ENCODE assay signal across 1 cellular context in the genomic region with DNA sequence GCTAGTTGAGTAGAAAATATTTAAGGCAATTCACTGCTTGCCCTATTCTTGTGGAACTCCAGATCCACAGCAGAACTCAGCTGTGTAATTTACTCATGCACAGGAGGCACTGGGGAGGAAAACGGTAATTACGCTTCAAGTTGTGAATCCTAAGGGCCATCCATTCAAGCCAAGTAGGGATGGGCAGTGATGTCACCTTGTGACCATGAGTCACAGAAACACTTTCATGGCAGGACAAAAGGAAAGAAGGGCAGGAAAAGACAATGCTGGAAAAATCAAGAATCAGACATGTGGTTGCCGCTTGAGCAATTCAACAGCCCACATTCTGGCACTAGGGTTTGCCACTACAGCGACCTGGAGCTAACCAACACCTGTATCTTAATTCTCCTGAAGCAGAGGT.
TF ChIP-seq lines count a peak whose summit lies in the region.

No MANE protein-coding gene starts in this region.

TF ChIP-seq in SK-N-SH treated with all-trans-retinoic acid at 6 μM for 48 hours, 23 proteins besides CTCF, POLR2A, EP300 and RAD21 (continued from another document):
- TF ChIP-seq, protein P1, sequence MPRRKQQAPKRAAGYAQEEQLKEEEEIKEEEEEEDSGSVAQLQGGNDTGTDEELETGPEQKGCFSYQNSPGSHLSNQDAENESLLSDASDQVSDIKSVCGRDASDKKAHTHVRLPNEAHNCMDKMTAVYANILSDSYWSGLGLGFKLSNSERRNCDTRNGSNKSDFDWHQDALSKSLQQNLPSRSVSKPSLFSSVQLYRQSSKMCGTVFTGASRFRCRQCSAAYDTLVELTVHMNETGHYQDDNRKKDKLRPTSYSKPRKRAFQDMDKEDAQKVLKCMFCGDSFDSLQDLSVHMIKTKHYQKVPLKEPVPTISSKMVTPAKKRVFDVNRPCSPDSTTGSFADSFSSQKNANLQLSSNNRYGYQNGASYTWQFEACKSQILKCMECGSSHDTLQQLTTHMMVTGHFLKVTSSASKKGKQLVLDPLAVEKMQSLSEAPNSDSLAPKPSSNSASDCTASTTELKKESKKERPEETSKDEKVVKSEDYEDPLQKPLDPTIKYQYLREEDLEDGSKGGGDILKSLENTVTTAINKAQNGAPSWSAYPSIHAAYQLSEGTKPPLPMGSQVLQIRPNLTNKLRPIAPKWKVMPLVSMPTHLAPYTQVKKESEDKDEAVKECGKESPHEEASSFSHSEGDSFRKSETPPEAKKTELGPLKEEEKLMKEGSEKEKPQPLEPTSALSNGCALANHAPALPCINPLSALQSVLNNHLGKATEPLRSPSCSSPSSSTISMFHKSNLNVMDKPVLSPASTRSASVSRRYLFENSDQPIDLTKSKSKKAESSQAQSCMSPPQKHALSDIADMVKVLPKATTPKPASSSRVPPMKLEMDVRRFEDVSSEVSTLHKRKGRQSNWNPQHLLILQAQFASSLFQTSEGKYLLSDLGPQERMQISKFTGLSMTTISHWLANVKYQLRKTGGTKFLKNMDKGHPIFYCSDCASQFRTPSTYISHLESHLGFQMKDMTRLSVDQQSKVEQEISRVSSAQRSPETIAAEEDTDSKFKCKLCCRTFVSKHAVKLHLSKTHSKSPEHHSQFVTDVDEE (CRISPR knock-in tag; IDR thresholded peaks at IDR 0.05) = no peak
- no peak for TF ChIP-seq RARB (CRISPR knock-in tag; IDR thresholded peaks at IDR 0.05)
- TF ChIP-seq, protein P2, sequence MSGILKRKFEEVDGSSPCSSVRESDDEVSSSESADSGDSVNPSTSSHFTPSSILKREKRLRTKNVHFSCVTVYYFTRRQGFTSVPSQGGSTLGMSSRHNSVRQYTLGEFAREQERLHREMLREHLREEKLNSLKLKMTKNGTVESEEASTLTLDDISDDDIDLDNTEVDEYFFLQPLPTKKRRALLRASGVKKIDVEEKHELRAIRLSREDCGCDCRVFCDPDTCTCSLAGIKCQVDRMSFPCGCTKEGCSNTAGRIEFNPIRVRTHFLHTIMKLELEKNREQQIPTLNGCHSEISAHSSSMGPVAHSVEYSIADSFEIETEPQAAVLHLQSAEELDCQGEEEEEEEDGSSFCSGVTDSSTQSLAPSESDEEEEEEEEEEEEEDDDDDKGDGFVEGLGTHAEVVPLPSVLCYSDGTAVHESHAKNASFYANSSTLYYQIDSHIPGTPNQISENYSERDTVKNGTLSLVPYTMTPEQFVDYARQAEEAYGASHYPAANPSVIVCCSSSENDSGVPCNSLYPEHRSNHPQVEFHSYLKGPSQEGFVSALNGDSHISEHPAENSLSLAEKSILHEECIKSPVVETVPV (CRISPR knock-in tag; IDR thresholded peaks at IDR 0.05) = no peak
- TF ChIP-seq, protein P3, sequence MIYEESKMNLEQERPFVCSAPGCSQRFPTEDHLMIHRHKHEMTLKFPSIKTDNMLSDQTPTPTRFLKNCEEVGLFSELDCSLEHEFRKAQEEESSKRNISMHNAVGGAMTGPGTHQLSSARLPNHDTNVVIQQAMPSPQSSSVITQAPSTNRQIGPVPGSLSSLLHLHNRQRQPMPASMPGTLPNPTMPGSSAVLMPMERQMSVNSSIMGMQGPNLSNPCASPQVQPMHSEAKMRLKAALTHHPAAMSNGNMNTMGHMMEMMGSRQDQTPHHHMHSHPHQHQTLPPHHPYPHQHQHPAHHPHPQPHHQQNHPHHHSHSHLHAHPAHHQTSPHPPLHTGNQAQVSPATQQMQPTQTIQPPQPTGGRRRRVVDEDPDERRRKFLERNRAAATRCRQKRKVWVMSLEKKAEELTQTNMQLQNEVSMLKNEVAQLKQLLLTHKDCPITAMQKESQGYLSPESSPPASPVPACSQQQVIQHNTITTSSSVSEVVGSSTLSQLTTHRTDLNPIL (CRISPR knock-in tag; IDR thresholded peaks at IDR 0.05; ENCODE audit: low read depth) = no peak
- TF ChIP-seq ISL1 (CRISPR knock-in tag; IDR thresholded peaks at IDR 0.05) = no peak
